Comparison of ENCODE assay signal across 15 cellular contexts in the genomic region with DNA sequence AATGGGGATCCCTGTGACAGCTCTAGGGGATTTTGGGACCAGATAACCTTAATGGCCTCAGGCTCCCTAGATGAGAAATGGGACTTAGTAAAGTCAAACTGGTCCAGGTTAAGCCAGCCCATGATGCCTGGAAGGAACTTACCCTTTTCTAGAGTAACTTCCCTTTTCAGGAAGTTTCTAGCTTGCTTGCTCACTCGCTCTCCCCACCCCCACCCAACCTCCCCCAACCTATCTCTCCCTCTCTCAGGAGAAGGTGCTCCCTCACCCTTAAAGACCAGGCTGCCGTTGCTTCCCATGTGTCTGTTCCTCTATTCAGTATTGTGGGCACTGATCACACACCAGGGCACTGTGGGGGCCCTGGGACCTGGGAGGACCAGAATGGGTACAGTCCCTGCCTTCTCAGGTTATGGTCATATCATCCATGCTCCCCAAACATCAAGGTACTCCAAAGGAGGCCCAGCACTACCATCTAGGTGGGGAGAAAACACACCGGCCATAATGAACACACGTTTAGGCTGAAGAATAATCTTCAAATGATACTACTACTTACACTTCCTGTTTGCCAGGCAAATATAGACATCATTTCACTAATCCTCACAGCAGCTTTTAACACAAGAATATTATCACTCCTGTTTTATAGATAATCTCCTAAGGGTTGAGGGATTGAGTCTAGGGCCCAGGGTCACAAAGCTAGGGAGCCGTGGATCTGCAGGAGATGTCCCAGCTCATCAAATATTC. TPM values are rescaled to one million over a fixed set of nuclear protein-coding genes. Genes with fewer than 3 reads are reported as not detected.
DNase-seq lines count a peak whose midpoint lies in the region; ATAC-seq and TF ChIP-seq lines count a peak whose summit lies in the region.
"Had no signal": no experiment of that assay in that cellular context is flagged by ENCODE, and none has a peak within 500 bp of the region (broad histone marks: within the 10 kb centered on the region; RNA-seq: fewer than 3 reads in every experiment).

No MANE protein-coding gene starts in this region.

- H3K36me3 Mint-ChIP-seq in Caco-2 (ENCODE audit: insufficient read depth, unreplicated experiment) (peaks cover 62% of the 10 kb centered on the region), activated B cell treated with CpG ODN at 0.5 μM for 24 hours (ENCODE audit: low read depth) (peaks cover 1% of the 10 kb centered on the region), osteocyte (ENCODE audit: unreplicated experiment) (no peaks in the 10 kb centered on the region)

- no peaks in the 10 kb centered on the region for H3K27me3 ChIP-seq in Caco-2 (replicated peaks; ENCODE audit: control insufficient read depth, insufficient read depth, low read length)
- H3K27me3 ChIP-seq: right atrium auricular region, thyroid gland had no signal

- 0 out of 2 replicates have a peak, but pooled peaks cover under 1% of the 10 kb centered on the region for H3K4me1 ChIP-seq in Caco-2
- H3K4me1 ChIP-seq: right atrium auricular region, thyroid gland had no signal

- peaks cover 5% of the 10 kb centered on the region for H3K36me3 ChIP-seq in Caco-2 (ENCODE audit: control insufficient read depth, insufficient read depth, low read length)
- H3K36me3 ChIP-seq: right atrium auricular region, thyroid gland had no signal

- intact Hi-C loops in Caco-2 (cut with micrococcal nuclease; ENCODE audit: unreplicated experiment) (no loop called here), activated B cell treated with CpG ODN at 0.5 μM for 24 hours (cut with micrococcal nuclease) (no loop called here), cardiac septum (cut with DNase I) (no loop called here)

- TF ChIP-seq CTCF in Caco-2 (IDR thresholded peaks at IDR 0.05; ENCODE audit: insufficient read depth in 1 of 2, low read depth in 1 of 2, low read length in 1 of 2, severe bottlenecking in 1 of 2, unreplicated experiment in 1 of 2): no peak
- no peak for TF ChIP-seq CTCF in activated B cell treated with CpG ODN at 0.5 μM for 24 hours (IDR thresholded peaks at IDR 0.05)
- no peak for TF ChIP-seq CTCF in osteocyte (IDR thresholded peaks at IDR 0.05)

- H3K27me3 Mint-ChIP-seq in Caco-2 (ENCODE audit: insufficient read depth, unreplicated experiment): no peaks in the 10 kb centered on the region
- no peaks in the 10 kb centered on the region for H3K27me3 Mint-ChIP-seq in activated B cell treated with CpG ODN at 0.5 μM for 24 hours
- H3K27me3 Mint-ChIP-seq in osteocyte (ENCODE audit: unreplicated experiment): peaks cover 3% of the 10 kb centered on the region
- H3K27me3 Mint-ChIP-seq: activated naive CD8-positive, alpha-beta T cell had no signal

- H3K27ac Mint-ChIP-seq in Caco-2 (ENCODE audit: unreplicated experiment) (peak overlapping the region; percentile 32), activated B cell treated with CpG ODN at 0.5 μM for 24 hours (peak overlapping the region; percentile 70), osteocyte (ENCODE audit: unreplicated experiment) (no peak overlapping the region)
- H3K27ac Mint-ChIP-seq: activated naive CD8-positive, alpha-beta T cell; T-helper 1 cell treated with Interleukin-12 subunit alpha and Interleukin-12 subunit beta and Interleukin-4 antibody, amounts not matched to agents 30 μg/mL and 1 μg/mL, for 36 hours had no signal

- H3K4me3 ChIP-seq in Caco-2 (ENCODE audit: low read depth, low read length): no peak overlapping the region
- H3K4me3 ChIP-seq: right atrium auricular region, thyroid gland had no signal

- CTCF ChIA-PET in Caco-2 (lab: Charles Lee): no interaction called here
- CTCF ChIA-PET in activated B cell treated with CpG ODN at 0.5 μM for 24 hours (lab: Charles Lee): no interaction called here

- DNase-seq in Caco-2 (no peak), MV-4-11 (lab: John Stamatoyannopoulos, UW) (peak; percentile 54), activated B cell treated with CpG ODN at 0.5 μM for 24 hours (no peak), osteocyte (ENCODE audit: extremely low spot score, unreplicated experiment) (peak; percentile 53), NCI-H1048 (lab: John Stamatoyannopoulos, UW) (no peak), cardiac septum (ENCODE audit: low spot score) (no peak)
- DNase-seq: AML-193; NCI-H1105; NCI-H526 treated with DMSO at 0.1 percent for 48 hours; stimulated activated CD4-positive, alpha-beta T cell treated with anti-CD3 and anti-CD28 coated beads, Interleukin-2, amount 100 ng/mL, for 24 hours; thyroid gland had no signal

- H3K9me3 ChIP-seq in Caco-2: no peaks in the 10 kb centered on the region
- H3K9me3 ChIP-seq: right atrium auricular region, thyroid gland had no signal

- no peak overlapping the region for H3K4me3 Mint-ChIP-seq in Caco-2 (ENCODE audit: unreplicated experiment)
- peak overlapping the region; percentile 3 for H3K4me3 Mint-ChIP-seq in activated B cell treated with CpG ODN at 0.5 μM for 24 hours
- no peak overlapping the region for H3K4me3 Mint-ChIP-seq in osteocyte (ENCODE audit: unreplicated experiment)
- H3K4me3 Mint-ChIP-seq: activated naive CD8-positive, alpha-beta T cell; T-helper 1 cell treated with Interleukin-12 subunit alpha and Interleukin-12 subunit beta and Interleukin-4 antibody, amounts not matched to agents 30 μg/mL and 1 μg/mL, for 36 hours had no signal

- no TSS peak for BruUV-seq in Caco-2 (replicated peaks; lab: Mats Ljungman, UMichigan)

- peak; percentile 34 for ATAC-seq in activated B cell treated with CpG ODN at 0.5 μM for 24 hours (ENCODE audit: low read depth)
- ATAC-seq in GM21367 (IDR thresholded peaks at IDR 0.05; ENCODE audit: unreplicated experiment): no peak

- POLR2A ChIA-PET in Caco-2 (lab: Charles Lee): no interaction called here
- POLR2A ChIA-PET in activated B cell treated with CpG ODN at 0.5 μM for 24 hours (lab: Charles Lee): interaction anchor here (1.7 kb wide), 1 partner anchor 18 kb away, joined by 7 read pairs; a partner anchor contains a TSS

- no peaks in the 10 kb centered on the region for H3K9me3 Mint-ChIP-seq in Caco-2 (ENCODE audit: unreplicated experiment)
- H3K9me3 Mint-ChIP-seq in activated B cell treated with CpG ODN at 0.5 μM for 24 hours: no peaks in the 10 kb centered on the region
- H3K9me3 Mint-ChIP-seq in osteocyte (ENCODE audit: unreplicated experiment): no peaks in the 10 kb centered on the region
- H3K9me3 Mint-ChIP-seq: T-helper 1 cell treated with Interleukin-12 subunit alpha and Interleukin-12 subunit beta and Interleukin-4 antibody, amounts not matched to agents 30 μg/mL and 1 μg/mL, for 36 hours had no signal

- H3K4me1 Mint-ChIP-seq in Caco-2 (ENCODE audit: low read depth, unreplicated experiment) (peaks cover 11% of the 10 kb centered on the region), activated B cell treated with CpG ODN at 0.5 μM for 24 hours (peaks cover 28% of the 10 kb centered on the region), osteocyte (ENCODE audit: unreplicated experiment) (no peaks in the 10 kb centered on the region)

RNA-seq across cellular contexts. Expression of a gene that starts 18.2 kb away (rescaled TPM):
- 7.5 and 8.2 TPM in 2 replicates for total RNA-seq in Caco-2 (2022)
- 0.88 and 1.2 TPM in 2 replicates for total RNA-seq in activated B cell treated with CpG ODN at 0.5 μM for 24 hours
- 3.4 and 3.9 TPM in 2 replicates for total RNA-seq in osteocyte
- total RNA-seq in cardiac septum: 0.57 TPM

Comparison
In these comparisons a context has a peak if more than half of its experiments do, and no peak if none do; other contexts are left out.
1. DNase-seq: peak in MV-4-11 (single experiment) and osteocyte (single experiment); none in Caco-2 (0 of 2), activated B cell treated with CpG ODN at 0.5 μM for 24 hours (single experiment), NCI-H1048 (single experiment) and cardiac septum (single experiment).